Comparison of ENCODE assay signal across 31 cellular contexts in genomic region chr3:16279010-16279409, GRCh38.
"Had no signal": no experiment of that assay in that cellular context is flagged by ENCODE, and none has a peak within 500 bp of the region (broad histone marks: within the 10 kb centered on the region; RNA-seq: fewer than 3 reads in every experiment).

No MANE protein-coding gene starts in this region.

- DNase-seq: activated B cell treated with CpG ODN at 0.5 μM for 24 hours; activated CD4-positive, alpha-beta T cell treated with anti-CD3 and anti-CD28 coated beads for 48 hours; activated CD4-positive, alpha-beta T cell treated with anti-CD3 and anti-CD28 coated beads, Interleukin-2, amount 50 U/mL, for 1 hour; activated CD4-positive, alpha-beta T cell treated with anti-CD3 and anti-CD28 coated beads, Interleukin-2, amount 50 U/mL, for 48 hours; activated CD8-positive, alpha-beta memory T cell treated with anti-CD3 and anti-CD28 coated beads for 24 hours; activated CD8-positive, alpha-beta T cell treated with anti-CD3 and anti-CD28 coated beads for 36 hours; activated effector memory CD4-positive, alpha-beta T cell treated with anti-CD3 and anti-CD28 coated beads, Interleukin-2, amount 50 U/mL, for 16 hours; activated naive CD4-positive, alpha-beta T cell treated with anti-CD3 and anti-CD28 coated beads for 36 hours; activated naive CD8-positive, alpha-beta T cell treated with anti-CD3 and anti-CD28 coated beads for 36 hours; activated naive CD8-positive, alpha-beta T cell treated with anti-CD3 and anti-CD28 coated beads, Interleukin-2, amount 50 U/mL, for 24 hours; activated T-cell treated with anti-CD3 and anti-CD28 coated beads, Interleukin-2, amount 50 U/mL, for 4 hours; adrenal gland; amygdala; central memory CD4-positive, alpha-beta T cell; cerebellar nuclear complex; dorsolateral prefrontal cortex; effector memory CD4-positive, alpha-beta T cell; endodermal cell; foreskin keratinocyte; head of caudate nucleus; T-helper 1 cell; T-helper 17 cell; T1000; WERI-Rb-1 had no signal

- H3K36me3 ChIP-seq: adrenal gland, breast epithelium had no signal

- ATAC-seq: activated CD4-positive, CD25-positive, alpha-beta regulatory T cell treated with anti-CD3 and anti-CD28 coated beads, Interleukin-2, amount 50 U/mL, for 24 hours; activated CD8-positive, alpha-beta T cell treated with anti-CD3 and anti-CD28 coated beads for 36 hours; activated naive CD8-positive, alpha-beta T cell treated with anti-CD3 and anti-CD28 coated beads, Interleukin-2, amount 50 U/mL, for 24 hours; activated T-cell treated with anti-CD3 and anti-CD28 coated beads, Interleukin-2, amount 50 U/mL, for 4 hours; activated T-helper 17 cell treated with anti-CD3 and anti-CD28 coated beads, Interleukin-2, amount 50 U/mL, for 72 hours; esophagus mucosa; foreskin keratinocyte; T-helper 17 cell had no signal

- H3K27ac ChIP-seq: ascending aorta, breast epithelium, cardiac muscle cell, coronary artery, dorsolateral prefrontal cortex, foreskin keratinocyte, WERI-Rb-1 had no signal

- H3K4me1 ChIP-seq: adrenal gland, ascending aorta, breast epithelium, foreskin keratinocyte had no signal

- H3K27me3 ChIP-seq: adrenal gland, ascending aorta, breast epithelium, cardiac muscle cell, dorsolateral prefrontal cortex, foreskin keratinocyte had no signal

- H3K9me3 ChIP-seq: adrenal gland, ascending aorta, breast epithelium had no signal

- H3K4me3 ChIP-seq: adrenal gland, ascending aorta, breast epithelium, cardiac muscle cell, coronary artery, dorsolateral prefrontal cortex had no signal
